Comparison of ENCODE assay signal across 24 cellular contexts in the genomic region with DNA sequence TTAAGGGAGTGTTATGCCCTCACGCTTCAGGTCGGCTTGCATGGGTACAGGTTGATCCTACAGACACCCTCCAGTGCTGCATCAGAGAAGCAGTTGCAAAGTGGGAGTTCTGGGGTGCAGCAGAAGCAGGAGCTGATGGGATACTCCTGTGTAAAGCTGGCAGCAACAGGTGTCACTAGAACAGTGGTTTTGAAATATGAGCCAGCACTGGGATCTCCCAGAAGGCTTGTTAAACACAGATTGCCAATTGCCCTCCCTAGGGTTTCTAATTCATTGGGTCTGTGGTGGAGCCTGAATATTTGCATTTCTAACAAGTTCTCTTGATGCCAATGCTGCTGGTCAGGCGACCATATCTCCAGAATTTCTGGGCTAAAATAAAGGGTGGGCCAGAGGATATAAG.
DNase-seq lines count a peak whose midpoint lies in the region; ATAC-seq and FAIRE-seq lines count a peak whose summit lies in the region.
"Had no signal": no experiment of that assay in that cellular context is flagged by ENCODE, and none has a peak within 500 bp of the region (broad histone marks: within the 10 kb centered on the region; RNA-seq: fewer than 3 reads in every experiment).

No MANE protein-coding gene starts in this region.

- no peak for FAIRE-seq in urothelium cell line (lab: Jason Lieb, UNC)
- FAIRE-seq: frontal cortex had no signal

- POLR2A ChIA-PET in activated CD4-positive, alpha-beta T cell treated with anti-CD3 and anti-CD28 coated beads for 36 hours (lab: Charles Lee) = no interaction called here

- no peaks in the 10 kb centered on the region for H3K4me1 Mint-ChIP-seq in activated CD4-positive, alpha-beta T cell treated with anti-CD3 and anti-CD28 coated beads for 36 hours
- H3K4me1 Mint-ChIP-seq: activated naive CD8-positive, alpha-beta T cell treated with anti-CD3 and anti-CD28 coated beads, Interleukin-2, amount 50 U/mL, for 24 hours; central memory CD8-positive, alpha-beta T cell had no signal

- no peak overlapping the region for H3K27ac Mint-ChIP-seq in activated CD4-positive, alpha-beta T cell treated with anti-CD3 and anti-CD28 coated beads for 36 hours
- H3K27ac Mint-ChIP-seq: activated naive CD8-positive, alpha-beta T cell treated with anti-CD3 and anti-CD28 coated beads, Interleukin-2, amount 50 U/mL, for 24 hours; dendritic cell treated with granulocyte-macrophage colony-stimulating factor and Interleukin-4, amounts not matched to agents 40 ng/mL and 50 ng/mL, for 4 days; T-helper 2 cell treated with Interferon-gamma antibody and Interleukin-4, amounts not matched to agents 5 μg/mL and 100 μg/mL, for 36 hours had no signal

- CTCF ChIA-PET in activated CD4-positive, alpha-beta T cell treated with anti-CD3 and anti-CD28 coated beads for 36 hours (lab: Charles Lee) = interaction anchor here (0.6 kb wide), 1 partner anchor 75 kb away, joined by 3 read pairs; no protein-coding TSS in a partner anchor

- no peaks in the 10 kb centered on the region for H3K9me3 Mint-ChIP-seq in activated CD4-positive, alpha-beta T cell treated with anti-CD3 and anti-CD28 coated beads for 36 hours (ENCODE audit: low read depth)
- H3K9me3 Mint-ChIP-seq: activated naive CD8-positive, alpha-beta T cell treated with anti-CD3 and anti-CD28 coated beads, Interleukin-2, amount 50 U/mL, for 24 hours; central memory CD8-positive, alpha-beta T cell; dendritic cell treated with granulocyte-macrophage colony-stimulating factor and Interleukin-4, amounts not matched to agents 40 ng/mL and 50 ng/mL, for 4 days; T-helper 2 cell treated with Interferon-gamma antibody and Interleukin-4, amounts not matched to agents 5 μg/mL and 100 μg/mL, for 36 hours had no signal

- H3K36me3 Mint-ChIP-seq in activated CD4-positive, alpha-beta T cell treated with anti-CD3 and anti-CD28 coated beads for 36 hours (ENCODE audit: low read depth) = no peaks in the 10 kb centered on the region

- peaks cover 4% of the 10 kb centered on the region for H3K27me3 Mint-ChIP-seq in activated CD4-positive, alpha-beta T cell treated with anti-CD3 and anti-CD28 coated beads for 36 hours

- no peak overlapping the region for H3K4me3 Mint-ChIP-seq in activated CD4-positive, alpha-beta T cell treated with anti-CD3 and anti-CD28 coated beads for 36 hours
- H3K4me3 Mint-ChIP-seq: activated naive CD8-positive, alpha-beta T cell treated with anti-CD3 and anti-CD28 coated beads, Interleukin-2, amount 50 U/mL, for 24 hours; central memory CD8-positive, alpha-beta T cell; dendritic cell treated with granulocyte-macrophage colony-stimulating factor and Interleukin-4, amounts not matched to agents 40 ng/mL and 50 ng/mL, for 4 days; T-helper 2 cell treated with Interferon-gamma antibody and Interleukin-4, amounts not matched to agents 5 μg/mL and 100 μg/mL, for 36 hours had no signal

- DNase-seq in NCI-H748 (lab: John Stamatoyannopoulos, UW; ENCODE audit: unreplicated experiment) (peak; percentile 29), NCI-H748 treated with DMSO at 0.1 percent for 48 hours (lab: John Stamatoyannopoulos, UW) (no peak), NCI-H187 (lab: John Stamatoyannopoulos, UW) (peak; percentile 42 to 57), NCI-H526 treated with DMSO at 0.1 percent for 48 hours (lab: John Stamatoyannopoulos, UW) (peak; percentile 54), urothelium cell line (ENCODE audit: low spot score) (no peak), amniotic stem cell (lab: John Stamatoyannopoulos, UW) (no peak)
- DNase-seq in activated CD4-positive, alpha-beta T cell treated with anti-CD3 and anti-CD28 coated beads for 36 hours = no peak
- DNase-seq: activated CD4-positive, alpha-beta T cell treated with anti-CD3 and anti-CD28 coated beads for 4 hours; activated gamma-delta T cell treated with Interleukin-2 at 50 U/mL for 16 hours; activated naive CD8-positive, alpha-beta T cell treated with anti-CD3 and anti-CD28 coated beads, Interleukin-2, amount 50 U/mL, for 24 hours; activated T-cell treated with anti-CD3 and anti-CD28 coated beads, Interleukin-2, amount 50 U/mL, for 1 hour; KBM-7; left colon; MG63; NK-92 treated with Interleukin-12 subunit alpha and Interleukin-12 subunit beta, amount 100 ng/mL, for 24 hours; PC-9; stimulated activated CD4-positive, alpha-beta T cell treated with anti-CD3 and anti-CD28 coated beads, Interleukin-2, amount 100 ng/mL, for 24 hours; transverse colon had no signal

- ATAC-seq in GM21390 (IDR thresholded peaks at IDR 0.05; ENCODE audit: unreplicated experiment) = no peak
- ATAC-seq in activated CD4-positive, alpha-beta T cell treated with anti-CD3 and anti-CD28 coated beads for 36 hours = no peak
- ATAC-seq: activated naive CD8-positive, alpha-beta T cell treated with anti-CD3 and anti-CD28 coated beads, Interleukin-2, amount 50 U/mL, for 24 hours; left colon; Right ventricle myocardium inferior had no signal

- intact Hi-C loops in activated CD4-positive, alpha-beta T cell treated with anti-CD3 and anti-CD28 coated beads for 36 hours (cut with DNase I, micrococcal nuclease) = no loop called here

Comparison
In these comparisons a context has a peak if more than half of its experiments do, and no peak if none do; other contexts are left out.
1. DNase-seq: peak in NCI-H748 (single experiment), NCI-H187 (2 of 2) and NCI-H526 treated with DMSO at 0.1 percent for 48 hours (single experiment); none in NCI-H748 treated with DMSO at 0.1 percent for 48 hours (single experiment), activated CD4-positive, alpha-beta T cell treated with anti-CD3 and anti-CD28 coated beads for 36 hours (single experiment), urothelium cell line (single experiment) and amniotic stem cell (single experiment).